Comparison of ENCODE assay signal across 21 cellular contexts in genomic region chr5:15579193-15579990, GRCh38.
"Had no signal": no experiment of that assay in that cellular context is flagged by ENCODE, and none has a peak within 500 bp of the region (broad histone marks: within the 10 kb centered on the region; RNA-seq: fewer than 3 reads in every experiment).

No MANE protein-coding gene starts in this region.

- H3K27me3 ChIP-seq: body of pancreas, hepatocyte, thyroid gland had no signal

- H3K36me3 Mint-ChIP-seq: activated naive CD4-positive, alpha-beta T cell treated with anti-CD3 and anti-CD28 coated beads, Interleukin-2, amount 50 U/mL, for 24 hours; naive B cell; stimulated activated naive B cell treated with anti-CD40 and anti-IgM and Interleukin-4, amounts not matched to agents 10 μg/mL and 1 μg/mL and 100 μg/mL, for 72 hours had no signal

- H3K27me3 Mint-ChIP-seq: activated CD4-positive, alpha-beta T cell treated with anti-CD3 and anti-CD28 coated beads for 36 hours; activated naive CD4-positive, alpha-beta T cell treated with anti-CD3 and anti-CD28 coated beads, Interleukin-2, amount 50 U/mL, for 24 hours; naive B cell; stimulated activated naive B cell treated with anti-CD40 and anti-IgM and Interleukin-4, amounts not matched to agents 10 μg/mL and 1 μg/mL and 100 μg/mL, for 72 hours had no signal

- H3K4me3 Mint-ChIP-seq: activated CD4-positive, alpha-beta T cell treated with anti-CD3 and anti-CD28 coated beads for 36 hours; activated CD8-positive, alpha-beta T cell treated with anti-CD3 and anti-CD28 coated beads, Interleukin-2, amount 10 ng/mL, durations not matched to agents 7 days and 5 days; activated naive CD4-positive, alpha-beta T cell treated with anti-CD3 and anti-CD28 coated beads, Interleukin-2, amount 50 U/mL, for 24 hours; naive B cell; stimulated activated naive B cell treated with anti-CD40 and anti-IgM and Interleukin-4, amounts not matched to agents 10 μg/mL and 1 μg/mL and 100 μg/mL, for 72 hours; T-helper 1 cell treated with Interleukin-12 subunit alpha and Interleukin-12 subunit beta and Interleukin-4 antibody, amounts not matched to agents 30 μg/mL and 1 μg/mL, for 36 hours had no signal

- H3K9me3 Mint-ChIP-seq: activated naive CD4-positive, alpha-beta T cell treated with anti-CD3 and anti-CD28 coated beads, Interleukin-2, amount 50 U/mL, for 24 hours had no signal

- H3K36me3 ChIP-seq: thyroid gland had no signal

- H3K27ac Mint-ChIP-seq: activated CD4-positive, alpha-beta T cell treated with anti-CD3 and anti-CD28 coated beads for 36 hours; activated CD8-positive, alpha-beta T cell treated with anti-CD3 and anti-CD28 coated beads, Interleukin-2, amount 10 ng/mL, durations not matched to agents 7 days and 5 days; activated naive CD4-positive, alpha-beta T cell treated with anti-CD3 and anti-CD28 coated beads, Interleukin-2, amount 50 U/mL, for 24 hours; naive B cell; stimulated activated naive B cell treated with anti-CD40 and anti-IgM and Interleukin-4, amounts not matched to agents 10 μg/mL and 1 μg/mL and 100 μg/mL, for 72 hours; T-helper 1 cell treated with Interleukin-12 subunit alpha and Interleukin-12 subunit beta and Interleukin-4 antibody, amounts not matched to agents 30 μg/mL and 1 μg/mL, for 36 hours had no signal

- H3K9me3 ChIP-seq: body of pancreas, thyroid gland had no signal

- ATAC-seq: activated CD4-positive, alpha-beta T cell treated with anti-CD3 and anti-CD28 coated beads for 36 hours; activated CD8-positive, alpha-beta T cell treated with anti-CD3 and anti-CD28 coated beads, Interleukin-2, amount 10 ng/mL, durations not matched to agents 7 days and 5 days; body of pancreas; stimulated activated naive B cell treated with anti-CD40 and anti-IgM and Interleukin-4, amounts not matched to agents 10 μg/mL and 1 μg/mL and 100 μg/mL, for 72 hours had no signal

- H3K4me3 ChIP-seq: body of pancreas, hepatocyte, skin epidermis, thyroid gland had no signal

- DNase-seq: activated CD4-positive, alpha-beta T cell treated with anti-CD3 and anti-CD28 coated beads for 36 hours; activated CD8-positive, alpha-beta memory T cell treated with anti-CD3 and anti-CD28 coated beads, Interleukin-2, amount 50 U/mL, for 4 hours; activated CD8-positive, alpha-beta T cell treated with anti-CD3 and anti-CD28 coated beads, Interleukin-2, amount 10 ng/mL, durations not matched to agents 7 days and 5 days; activated effector memory CD4-positive, alpha-beta T cell treated with anti-CD3 and anti-CD28 coated beads, Interleukin-2, amount 50 U/mL, for 16 hours; activated T-cell treated with anti-CD3 and anti-CD28 coated beads, Interleukin-2, amount 50 U/mL, for 48 hours; amniotic stem cell; body of pancreas; cerebellar nuclear complex; effector CD8-positive, alpha-beta T cell; islet precursor cell; naive B cell; nucleus accumbens; posterior cingulate gyrus; stimulated activated CD4-positive, alpha-beta T cell treated with anti-CD3 and anti-CD28 coated beads, Interleukin-15, amount 100 ng/mL, for 24 hours; stimulated activated CD4-positive, alpha-beta T cell treated with anti-CD3 and anti-CD28 coated beads, Interleukin-4, amount 100 ng/mL, for 1 hour; stimulated activated naive B cell treated with anti-CD40 and anti-IgM and Interleukin-4, amounts not matched to agents 10 μg/mL and 1 μg/mL and 100 μg/mL, for 72 hours; thyroid gland had no signal

- H3K27ac ChIP-seq: body of pancreas, hepatocyte, skin epidermis, thyroid gland had no signal

- H3K4me1 Mint-ChIP-seq: activated CD4-positive, alpha-beta T cell treated with anti-CD3 and anti-CD28 coated beads for 36 hours; activated naive CD4-positive, alpha-beta T cell treated with anti-CD3 and anti-CD28 coated beads, Interleukin-2, amount 50 U/mL, for 24 hours; naive B cell; stimulated activated naive B cell treated with anti-CD40 and anti-IgM and Interleukin-4, amounts not matched to agents 10 μg/mL and 1 μg/mL and 100 μg/mL, for 72 hours had no signal

- H3K4me1 ChIP-seq: body of pancreas, thyroid gland had no signal
